27 cellular contexts compared by ENCODE assay signal in genomic region chr12:113918306-113918705, GRCh38.
"Had no signal": no experiment of that assay in that cellular context is flagged by ENCODE, and none has a peak within 500 bp of the region (broad histone marks: within the 10 kb centered on the region; RNA-seq: fewer than 3 reads in every experiment).

No MANE protein-coding gene starts in this region.

- H3K27me3 Mint-ChIP-seq: naive thymus-derived CD4-positive, alpha-beta T cell; stimulated activated naive B cell treated with anti-CD40 and anti-IgM and Interleukin-4, amounts not matched to agents 10 μg/mL and 1 μg/mL and 100 μg/mL, for 72 hours; stimulated activated naive CD8-positive, alpha-beta T cell treated with anti-CD3 and anti-CD28 coated beads, Interleukin-15, Interleukin-2, amounts not matched to agents 100 ng/mL and 50 ng/mL, for 24 hours had no signal

- H3K4me2 ChIP-seq: neural progenitor cell, smooth muscle cell had no signal

- H3K9ac ChIP-seq: neural progenitor cell had no signal

- H3K4me3 ChIP-seq: neural progenitor cell, pancreas, prostate gland, right atrium auricular region, skin epidermis, smooth muscle cell, stomach, thoracic aorta, thyroid gland, tibial nerve, upper lobe of left lung, vagina had no signal

- H2AFZ ChIP-seq: neural progenitor cell had no signal

- H3K36me3 ChIP-seq: neural progenitor cell had no signal

- H3K9me3 Mint-ChIP-seq: nephron; neural progenitor cell; stimulated activated effector memory CD8-positive, alpha-beta T cell treated with anti-CD3 and anti-CD28 coated beads, Interleukin-12 subunit alpha, Interleukin-12 subunit beta, amount 100 ng/mL, for 72 hours; stimulated activated naive B cell treated with anti-CD40 and anti-IgM and Interleukin-4, amounts not matched to agents 10 μg/mL and 1 μg/mL and 100 μg/mL, for 72 hours; stimulated activated naive CD8-positive, alpha-beta T cell treated with anti-CD3 and anti-CD28 coated beads, Interleukin-15, Interleukin-2, amounts not matched to agents 100 ng/mL and 50 ng/mL, for 24 hours had no signal

- H3K27me3 ChIP-seq: neural progenitor cell, pancreas, right atrium auricular region, stomach, thyroid gland, tibial nerve, upper lobe of left lung, vagina had no signal

- H3K9me3 ChIP-seq: pancreas, prostate gland, right atrium auricular region, stomach, thoracic aorta, thyroid gland, tibial nerve, upper lobe of left lung, vagina had no signal

- FAIRE-seq: pancreas, urothelium cell line had no signal

- DNase-seq: naive thymus-derived CD4-positive, alpha-beta T cell; occipital lobe; pancreas; retina; stimulated activated CD4-positive, alpha-beta T cell treated with anti-CD3 and anti-CD28 coated beads, Interleukin-15, amount 100 ng/mL, for 24 hours; stimulated activated CD4-positive, alpha-beta T cell treated with anti-CD3 and anti-CD28 coated beads, Interleukin-2, amount 100 ng/mL, for 24 hours; stimulated activated CD4-positive, alpha-beta T cell treated with anti-CD3 and anti-CD28 coated beads, Interleukin-2, amount 100 ng/mL, for 48 hours; stimulated activated CD4-positive, alpha-beta T cell treated with anti-CD3 and anti-CD28 coated beads, Interleukin-4, amount 100 ng/mL, for 24 hours; stimulated activated naive B cell treated with anti-CD40 and anti-IgM and Interleukin-4, amounts not matched to agents 10 μg/mL and 1 μg/mL and 100 μg/mL, for 72 hours; stimulated activated naive CD4-positive, alpha-beta T cell treated with Interleukin-2 at 50 U/mL for 16 hours; stomach; thyroid gland; trophoblast cell; upper lobe of left lung had no signal

- H3K4me3 Mint-ChIP-seq: naive thymus-derived CD4-positive, alpha-beta T cell; nephron; neural progenitor cell; stimulated activated effector memory CD8-positive, alpha-beta T cell treated with anti-CD3 and anti-CD28 coated beads, Interleukin-12 subunit alpha, Interleukin-12 subunit beta, amount 100 ng/mL, for 72 hours; stimulated activated naive B cell treated with anti-CD40 and anti-IgM and Interleukin-4, amounts not matched to agents 10 μg/mL and 1 μg/mL and 100 μg/mL, for 72 hours; stimulated activated naive CD8-positive, alpha-beta T cell treated with anti-CD3 and anti-CD28 coated beads, Interleukin-15, Interleukin-2, amounts not matched to agents 100 ng/mL and 50 ng/mL, for 24 hours had no signal

- H3K27ac Mint-ChIP-seq: naive thymus-derived CD4-positive, alpha-beta T cell; nephron; neural progenitor cell; stimulated activated effector memory CD8-positive, alpha-beta T cell treated with anti-CD3 and anti-CD28 coated beads, Interleukin-12 subunit alpha, Interleukin-12 subunit beta, amount 100 ng/mL, for 72 hours; stimulated activated naive B cell treated with anti-CD40 and anti-IgM and Interleukin-4, amounts not matched to agents 10 μg/mL and 1 μg/mL and 100 μg/mL, for 72 hours; stimulated activated naive CD8-positive, alpha-beta T cell treated with anti-CD3 and anti-CD28 coated beads, Interleukin-15, Interleukin-2, amounts not matched to agents 100 ng/mL and 50 ng/mL, for 24 hours had no signal

- H3K27ac ChIP-seq: neural progenitor cell, pancreas, prostate gland, right atrium auricular region, skin epidermis, stomach, thoracic aorta, thyroid gland, tibial nerve, upper lobe of left lung, vagina had no signal

- H3K4me1 ChIP-seq: pancreas, prostate gland, right atrium auricular region, stomach, thyroid gland, tibial nerve, upper lobe of left lung, vagina had no signal

- ATAC-seq: naive thymus-derived CD4-positive, alpha-beta T cell; pancreas; sciatic nerve; stimulated activated effector memory CD8-positive, alpha-beta T cell treated with anti-CD3 and anti-CD28 coated beads, Interleukin-12 subunit alpha, Interleukin-12 subunit beta, amount 100 ng/mL, for 72 hours; stimulated activated naive B cell treated with anti-CD40 and anti-IgM and Interleukin-4, amounts not matched to agents 10 μg/mL and 1 μg/mL and 100 μg/mL, for 72 hours had no signal

- H3K4me1 Mint-ChIP-seq: naive thymus-derived CD4-positive, alpha-beta T cell; nephron; stimulated activated effector memory CD8-positive, alpha-beta T cell treated with anti-CD3 and anti-CD28 coated beads, Interleukin-12 subunit alpha, Interleukin-12 subunit beta, amount 100 ng/mL, for 72 hours; stimulated activated naive B cell treated with anti-CD40 and anti-IgM and Interleukin-4, amounts not matched to agents 10 μg/mL and 1 μg/mL and 100 μg/mL, for 72 hours had no signal
